Comparison of ENCODE assay signal across 21 cellular contexts in the genomic region with DNA sequence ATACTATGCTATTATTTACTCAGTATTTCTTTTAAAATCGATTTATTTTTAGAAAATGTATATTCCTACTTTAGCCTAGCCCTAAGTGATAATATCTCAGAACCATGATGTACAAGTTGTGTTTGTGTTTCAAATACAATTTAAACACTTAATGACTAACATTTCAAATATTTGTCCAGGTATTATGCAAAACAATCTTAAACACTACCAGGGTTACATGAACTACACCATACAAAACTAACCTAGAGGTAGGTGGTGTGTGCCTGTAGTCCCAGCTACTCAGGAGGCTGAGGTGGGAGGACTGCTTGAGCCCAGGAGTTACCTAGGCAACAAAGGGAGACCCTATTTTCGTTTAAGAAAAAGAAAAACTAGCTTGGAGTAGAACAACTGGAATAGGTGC.
DNase-seq lines count a peak whose midpoint lies in the region; ATAC-seq, FAIRE-seq and TF ChIP-seq lines count a peak whose summit lies in the region.
"Had no signal": no experiment of that assay in that cellular context is flagged by ENCODE, and none has a peak within 500 bp of the region (broad histone marks: within the 10 kb centered on the region; RNA-seq: fewer than 3 reads in every experiment).

No MANE protein-coding gene starts in this region.

- TF ChIP-seq CTCF in 22Rv1 (IDR thresholded peaks at IDR 0.05), result no peak
- TF ChIP-seq CTCF in LNCaP clone FGC (IDR thresholded peaks at IDR 0.05; ENCODE audit: control insufficient read depth, extremely low read depth, insufficient read depth), result no peak
- TF ChIP-seq CTCF in bronchial epithelial cell (IDR thresholded peaks at IDR 0.05; ENCODE audit: insufficient read depth, low read length, severe bottlenecking), result no peak

- no peak for FAIRE-seq in bronchial epithelial cell (lab: Jason Lieb, UNC)
- FAIRE-seq: A549, D721Med, G401.6, GM12891 had no signal

- 0 out of 2 replicates have a peak overlapping the region, but pooled peaks have one; percentile 10 for H3K27ac ChIP-seq in 22Rv1
- H3K27ac ChIP-seq: A549; BLaER1 treated with 17β-estradiol and CSF1 and Interleukin-3, amounts not matched to agents 10 nM and 100 nM; C4-2B had no signal

- peaks cover 2% of the 10 kb centered on the region for H3K27me3 ChIP-seq in bronchial epithelial cell (ENCODE audit: control insufficient read depth, insufficient read depth, low read length)
- H3K27me3 ChIP-seq: BLaER1 treated with 17β-estradiol and CSF1 and Interleukin-3, amounts not matched to agents 10 nM and 100 nM had no signal

- peak; percentile 84 for DNase-seq in DMS53 (lab: John Stamatoyannopoulos, UW)
- peak; percentile 49 for DNase-seq in LNCaP clone FGC (ENCODE audit: low read depth)
- peak; percentile 15 for DNase-seq in bronchial epithelial cell (ENCODE audit: low read depth)
- no peak for DNase-seq in activated CD4-positive, alpha-beta T cell treated with anti-CD3 and anti-CD28 coated beads, Interleukin-2, amount 50 U/mL, for 4 hours
- DNase-seq in nucleus accumbens (lab: John Stamatoyannopoulos, UW), result no peak
- DNase-seq: AML-193; Caco-2; Calu3; CD4-positive, alpha-beta T cell; CD8-positive, alpha-beta T cell; DMS79 treated with DMSO at 0.1 percent for 48 hours; GF-D8 had no signal

- no peaks in the 10 kb centered on the region for H3K36me3 ChIP-seq in bronchial epithelial cell (ENCODE audit: control insufficient read depth, insufficient read depth, low read length)
- H3K36me3 ChIP-seq: BLaER1 treated with 17β-estradiol and CSF1 and Interleukin-3, amounts not matched to agents 10 nM and 100 nM had no signal

- ATAC-seq in HG02623 (IDR thresholded peaks at IDR 0.05; ENCODE audit: unreplicated experiment), result no peak
- no peak for ATAC-seq in GM18907 (IDR thresholded peaks at IDR 0.05; ENCODE audit: unreplicated experiment)
- ATAC-seq: A549; CD8-positive, alpha-beta T cell had no signal

- no peak overlapping the region for H3K4me3 ChIP-seq in LNCaP clone FGC (ENCODE audit: low read depth, low read length)
- no peak overlapping the region for H3K4me3 ChIP-seq in bronchial epithelial cell (ENCODE audit: low read depth, low read length)
- H3K4me3 ChIP-seq: A549; BLaER1 treated with 17β-estradiol and CSF1 and Interleukin-3, amounts not matched to agents 10 nM and 100 nM had no signal

Comparison
In these comparisons a context has a peak if more than half of its experiments do, and no peak if none do; other contexts are left out.
1. DNase-seq: peak in DMS53 (single experiment), LNCaP clone FGC (single experiment) and bronchial epithelial cell (single experiment); none in activated CD4-positive, alpha-beta T cell treated with anti-CD3 and anti-CD28 coated beads, Interleukin-2, amount 50 U/mL, for 4 hours (0 of 2) and nucleus accumbens (0 of 56).